16 cellular contexts compared by ENCODE assay signal in the genomic region with DNA sequence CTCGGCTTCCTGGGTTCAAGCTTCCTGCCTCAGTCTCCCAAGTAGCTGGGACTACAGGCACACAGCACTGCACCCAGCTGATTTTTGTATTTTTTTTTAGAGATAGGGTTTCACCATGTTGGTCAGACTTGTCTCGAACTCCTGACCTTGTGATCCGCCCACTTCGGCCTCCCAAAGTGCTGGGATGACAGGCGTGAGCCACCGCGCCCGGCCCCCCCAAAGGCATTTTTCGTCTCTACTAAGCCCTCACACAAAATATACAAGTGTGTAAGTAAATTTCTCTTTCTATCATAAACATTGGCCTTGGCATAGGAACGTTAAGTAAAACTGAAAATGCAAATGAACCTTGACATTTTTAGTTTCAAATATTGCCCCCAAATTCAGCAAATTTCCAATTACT. TPM values are rescaled to one million over a fixed set of nuclear protein-coding genes. Genes with fewer than 3 reads are reported as not detected.
DNase-seq lines count a peak whose midpoint lies in the region; ATAC-seq and TF ChIP-seq lines count a peak whose summit lies in the region.
"Had no signal": no experiment of that assay in that cellular context is flagged by ENCODE, and none has a peak within 500 bp of the region (broad histone marks: within the 10 kb centered on the region; RNA-seq: fewer than 3 reads in every experiment).

No MANE protein-coding gene starts in this region.

- H3K4me3 Mint-ChIP-seq in natural killer cell (peak overlapping the region; percentile 52), neural crest cell (peak overlapping the region; percentile 90)
- no peak overlapping the region for H3K4me3 Mint-ChIP-seq in natural killer cell treated with Interleukin-12 subunit alpha and Interleukin-12 subunit beta and Interleukin-15 and Interleukin-18, amount 100 ng/mL, for 72 hours
- H3K4me3 Mint-ChIP-seq in activated T-helper 1 cell treated with anti-CD3 and anti-CD28 coated beads, Interleukin-12 subunit alpha, Interleukin-12 subunit beta, Interleukin-2, Interleukin-4 antibody, amounts not matched to agents 30 ng/mL and 10 ng/mL and 1 ng/mL, durations not matched to agents 14 hours and 24 hours and 36 hours: peak overlapping the region; percentile 9

- H3K36me3 Mint-ChIP-seq in natural killer cell (no peaks in the 10 kb centered on the region), neural crest cell (ENCODE audit: low read depth) (no peaks in the 10 kb centered on the region)
- H3K36me3 Mint-ChIP-seq in natural killer cell treated with Interleukin-12 subunit alpha and Interleukin-12 subunit beta and Interleukin-15 and Interleukin-18, amount 100 ng/mL, for 72 hours: peaks cover 2% of the 10 kb centered on the region
- H3K36me3 Mint-ChIP-seq in activated T-helper 1 cell treated with anti-CD3 and anti-CD28 coated beads, Interleukin-12 subunit alpha, Interleukin-12 subunit beta, Interleukin-2, Interleukin-4 antibody, amounts not matched to agents 30 ng/mL and 10 ng/mL and 1 ng/mL, durations not matched to agents 14 hours and 24 hours and 36 hours (ENCODE audit: low read depth): peaks cover 10% of the 10 kb centered on the region

- no peak for ATAC-seq in natural killer cell
- no peak for ATAC-seq in natural killer cell treated with Interleukin-12 subunit alpha and Interleukin-12 subunit beta and Interleukin-15 and Interleukin-18, amount 100 ng/mL, for 72 hours

- peaks cover 34 to 52% of the 10 kb centered on the region in 2 donors for H3K4me1 Mint-ChIP-seq in natural killer cell
- peaks cover 24 to 30% of the 10 kb centered on the region in 2 donors for H3K4me1 Mint-ChIP-seq in natural killer cell treated with Interleukin-12 subunit alpha and Interleukin-12 subunit beta and Interleukin-15 and Interleukin-18, amount 100 ng/mL, for 72 hours (ENCODE audit: low read depth in 2 of 2)
- peaks cover 29% of the 10 kb centered on the region for H3K4me1 Mint-ChIP-seq in activated T-helper 1 cell treated with anti-CD3 and anti-CD28 coated beads, Interleukin-12 subunit alpha, Interleukin-12 subunit beta, Interleukin-2, Interleukin-4 antibody, amounts not matched to agents 30 ng/mL and 10 ng/mL and 1 ng/mL, durations not matched to agents 14 hours and 24 hours and 36 hours (ENCODE audit: low read depth)
- H3K4me1 Mint-ChIP-seq in neural crest cell: peaks cover 36% of the 10 kb centered on the region

- H3K27ac Mint-ChIP-seq in natural killer cell (peak overlapping the region in 1 of 2 donors; percentile 91), neural crest cell (ENCODE audit: unreplicated experiment) (no peak overlapping the region)
- no peak overlapping the region for H3K27ac Mint-ChIP-seq in natural killer cell treated with Interleukin-12 subunit alpha and Interleukin-12 subunit beta and Interleukin-15 and Interleukin-18, amount 100 ng/mL, for 72 hours
- H3K27ac Mint-ChIP-seq in activated T-helper 1 cell treated with anti-CD3 and anti-CD28 coated beads, Interleukin-12 subunit alpha, Interleukin-12 subunit beta, Interleukin-2, Interleukin-4 antibody, amounts not matched to agents 30 ng/mL and 10 ng/mL and 1 ng/mL, durations not matched to agents 14 hours and 24 hours and 36 hours: no peak overlapping the region

- intact Hi-C loops in natural killer cell (cut with micrococcal nuclease): loop anchor here (2.0 kb wide), 2 partner anchors 89 to 125 kb away; partner anchors contain the start of gene ATXN2
- intact Hi-C loops in activated T-helper 1 cell treated with anti-CD3 and anti-CD28 coated beads, Interleukin-12 subunit alpha, Interleukin-12 subunit beta, Interleukin-2, Interleukin-4 antibody, amounts not matched to agents 30 ng/mL and 10 ng/mL and 1 ng/mL, durations not matched to agents 14 hours and 24 hours and 36 hours (cut with micrococcal nuclease): loop anchor here (1.0 to 10.0 kb wide), 8 partner anchors 125 to 1976 kb away; partner anchors contain the start of genes FAM222A, HECTD4, PTPN11 and SH2B3

- no peaks in the 10 kb centered on the region for H3K9me3 Mint-ChIP-seq in natural killer cell
- no peaks in the 10 kb centered on the region for H3K9me3 Mint-ChIP-seq in natural killer cell treated with Interleukin-12 subunit alpha and Interleukin-12 subunit beta and Interleukin-15 and Interleukin-18, amount 100 ng/mL, for 72 hours
- H3K9me3 Mint-ChIP-seq in activated T-helper 1 cell treated with anti-CD3 and anti-CD28 coated beads, Interleukin-12 subunit alpha, Interleukin-12 subunit beta, Interleukin-2, Interleukin-4 antibody, amounts not matched to agents 30 ng/mL and 10 ng/mL and 1 ng/mL, durations not matched to agents 14 hours and 24 hours and 36 hours: no peaks in the 10 kb centered on the region
- H3K9me3 Mint-ChIP-seq in neural crest cell: no peaks in the 10 kb centered on the region

- TF ChIP-seq CTCF in natural killer cell (IDR thresholded peaks at IDR 0.05): no peak
- no peak for TF ChIP-seq CTCF in neural crest cell (conservative IDR thresholded peaks at IDR 0.05)

- no peaks in the 10 kb centered on the region for H3K27me3 Mint-ChIP-seq in natural killer cell (ENCODE audit: low read depth in 2 of 2)
- H3K27me3 Mint-ChIP-seq in natural killer cell treated with Interleukin-12 subunit alpha and Interleukin-12 subunit beta and Interleukin-15 and Interleukin-18, amount 100 ng/mL, for 72 hours: no peaks in the 10 kb centered on the region
- no peaks in the 10 kb centered on the region for H3K27me3 Mint-ChIP-seq in activated T-helper 1 cell treated with anti-CD3 and anti-CD28 coated beads, Interleukin-12 subunit alpha, Interleukin-12 subunit beta, Interleukin-2, Interleukin-4 antibody, amounts not matched to agents 30 ng/mL and 10 ng/mL and 1 ng/mL, durations not matched to agents 14 hours and 24 hours and 36 hours (ENCODE audit: insufficient read depth)
- H3K27me3 Mint-ChIP-seq in neural crest cell (ENCODE audit: low read depth): no peaks in the 10 kb centered on the region

- DNase-seq in natural killer cell (no peak), neural crest cell (ENCODE audit: low read depth, low spot score) (no peak), cerebellar cortex (ENCODE audit: low spot score) (no peak), HuH-7.5 (ENCODE audit: low spot score) (no peak), GM19240 (ENCODE audit: insufficient read length, low spot score) (no peak), NCI-H524 treated with DMSO at 0.1 percent for 48 hours (lab: John Stamatoyannopoulos, UW) (no peak)
- DNase-seq in natural killer cell treated with Interleukin-12 subunit alpha and Interleukin-12 subunit beta and Interleukin-15 and Interleukin-18, amount 100 ng/mL, for 72 hours (ENCODE audit: low spot score): no peak
- DNase-seq in activated T-helper 1 cell treated with anti-CD3 and anti-CD28 coated beads, Interleukin-12 subunit alpha, Interleukin-12 subunit beta, Interleukin-2, Interleukin-4 antibody, amounts not matched to agents 30 ng/mL and 10 ng/mL and 1 ng/mL, durations not matched to agents 14 hours and 24 hours and 36 hours (ENCODE audit: low spot score): no peak
- DNase-seq: AML-193, C1 segment of cervical spinal cord, EL, GF-D8, MV-4-11, NCI-H1105 treated with DMSO at 0.1 percent for 48 hours, NCI-H2171, NCI-H345 had no signal

RNA-seq across cellular contexts. Expression of gene ACAD10, which starts 2.1 kb away (rescaled TPM):
- total RNA-seq in natural killer cell (10 to 100 TPM; 19.0 to 29.0 (median 27.0) TPM), neural crest cell (38.6 and 44.0 TPM in 2 replicates)
- total RNA-seq in natural killer cell treated with Interleukin-12 subunit alpha and Interleukin-12 subunit beta and Interleukin-15 and Interleukin-18, amount 100 ng/mL, for 72 hours: 10 to 100 TPM; 28.4 to 40.8 TPM
- total RNA-seq in activated T-helper 1 cell treated with anti-CD3 and anti-CD28 coated beads, Interleukin-12 subunit alpha, Interleukin-12 subunit beta, Interleukin-2, Interleukin-4 antibody, amounts not matched to agents 30 ng/mL and 10 ng/mL and 1 ng/mL, durations not matched to agents 14 hours and 24 hours and 36 hours: 21.2 and 24.2 TPM in 2 replicates

RNA-seq across cellular contexts. Expression of gene BRAP, which starts 2.2 kb away (rescaled TPM):
- total RNA-seq in natural killer cell (10 to 100 TPM; 24.6 to 28.8 (median 27.8) TPM), neural crest cell (20.0 and 21.4 TPM in 2 replicates)
- total RNA-seq in natural killer cell treated with Interleukin-12 subunit alpha and Interleukin-12 subunit beta and Interleukin-15 and Interleukin-18, amount 100 ng/mL, for 72 hours: 10 to 100 TPM; 20.6 to 22.3 TPM
- total RNA-seq in activated T-helper 1 cell treated with anti-CD3 and anti-CD28 coated beads, Interleukin-12 subunit alpha, Interleukin-12 subunit beta, Interleukin-2, Interleukin-4 antibody, amounts not matched to agents 30 ng/mL and 10 ng/mL and 1 ng/mL, durations not matched to agents 14 hours and 24 hours and 36 hours: 22.1 and 22.2 TPM in 2 replicates
